ENCODE assay signal across 17 cellular contexts in genomic region chr6:134819858-134820495, GRCh38.
"Had no signal": no experiment of that assay in that cellular context is flagged by ENCODE, and none has a peak within 500 bp of the region (broad histone marks: within the 10 kb centered on the region; RNA-seq: fewer than 3 reads in every experiment).

No MANE protein-coding gene starts in this region.

- H3K36me3 ChIP-seq: colonic mucosa, esophagus squamous epithelium, neutrophil, right atrium auricular region, tibial artery, upper lobe of left lung, uterus had no signal

- H3K4me1 ChIP-seq: colonic mucosa, foreskin keratinocyte, right atrium auricular region, uterus had no signal

- H3K9me3 ChIP-seq: colonic mucosa, esophagus squamous epithelium, neutrophil, right atrium auricular region, tibial artery, upper lobe of left lung, uterus had no signal

- DNase-seq: colonic mucosa; dermis blood vessel endothelial cell; esophagus squamous epithelium; foreskin keratinocyte; immature natural killer cell; mammary epithelial cell; naive thymus-derived CD8-positive, alpha-beta T cell; stimulated activated CD4-positive, alpha-beta T cell treated with anti-CD3 and anti-CD28 coated beads, Interleukin-4, amount 100 ng/mL, for 1 hour; stimulated activated CD8-positive, alpha-beta memory T cell treated with anti-CD3 and anti-CD28 coated beads, Interleukin-4, amount 100 ng/mL, for 48 hours; stimulated activated naive CD8-positive, alpha-beta T cell treated with anti-CD3 and anti-CD28 coated beads, Interleukin-15, Interleukin-2, amounts not matched to agents 100 U/mL and 50 U/mL, for 24 hours; tibial artery; upper lobe of left lung; uterus had no signal

- FAIRE-seq: keratinocyte had no signal

- H3K4me3 ChIP-seq: colonic mucosa, esophagus squamous epithelium, right atrium auricular region, tibial artery, upper lobe of left lung, uterus had no signal

- H3K27ac ChIP-seq: colonic mucosa, esophagus squamous epithelium, foreskin keratinocyte, neutrophil, right atrium auricular region, tibial artery, upper lobe of left lung, uterus had no signal

- H3K27me3 ChIP-seq: colonic mucosa, esophagus squamous epithelium, foreskin keratinocyte, neutrophil, right atrium auricular region, tibial artery, upper lobe of left lung, uterus had no signal

- ATAC-seq: foreskin keratinocyte; naive thymus-derived CD8-positive, alpha-beta T cell; stimulated activated effector memory CD8-positive, alpha-beta T cell treated with anti-CD3 and anti-CD28 coated beads, Interleukin-12 subunit alpha, Interleukin-12 subunit beta, amount 100 ng/mL, for 72 hours; stimulated activated naive CD8-positive, alpha-beta T cell treated with anti-CD3 and anti-CD28 coated beads, Interleukin-15, Interleukin-2, amounts not matched to agents 100 U/mL and 50 U/mL, for 24 hours had no signal
